8 cellular contexts compared by ENCODE assay signal in genomic region chr20:18507218-18508191, GRCh38. TPM values are rescaled to one million over a fixed set of nuclear protein-coding genes. Genes with fewer than 3 reads are reported as not detected.
DNase-seq lines count a peak whose midpoint lies in the region; ATAC-seq and TF ChIP-seq lines count a peak whose summit lies in the region.

TSS of gene SEC23B (plus strand) at chr20:18507940. CDS start at chr20:18510836, 2,896 bp downstream.

- no peak for TF ChIP-seq CTCF in natural killer cell (IDR thresholded peaks at IDR 0.05)

- peaks cover 38 to 44% of the 10 kb centered on the region in 2 donors for H3K4me1 Mint-ChIP-seq in natural killer cell

- intact Hi-C loops in natural killer cell (cut with micrococcal nuclease) = loop anchor here (1.0 to 10.0 kb wide), 8 partner anchors 40 to 1710 kb away; partner anchors contain the start of genes DTD1, DZANK1, KAT14 and MGME1

- no peaks in the 10 kb centered on the region; the same call in 1 of the 2 replicates for H3K36me3 ChIP-seq in H7 (replicated peaks; ENCODE audit: control insufficient read depth, insufficient read depth, low read length)

- H3K4me3 ChIP-seq in H7 (ENCODE audit: insufficient read depth, low read depth, low read length) = peak within 1 kb of the TSS; percentile 80

- peak within 1 kb of the TSS; percentile 100 for H3K4me3 Mint-ChIP-seq in natural killer cell

- ATAC-seq in natural killer cell = peak; percentile 84 to 94 (median 86)

- DNase-seq in ELF-1 (ENCODE audit: low read depth, low spot score) (peak; percentile 99), H7 (peak; percentile 96), M059J (ENCODE audit: low read depth) (peak; percentile 99), SHP77 (lab: John Stamatoyannopoulos, UW) (peak; percentile 99), fibroblast of peridontal ligament (ENCODE audit: extremely low read depth) (peak; percentile 97), natural killer cell (peak; percentile 99)
- DNase-seq in activated effector memory CD4-positive, alpha-beta T cell treated with Interleukin-2 at 50 U/mL for 16 hours = peak; percentile 97
- peak; percentile 97 for DNase-seq in stimulated activated naive CD4-positive, alpha-beta T cell treated with Interleukin-2 at 50 U/mL for 16 hours (lab: John Stamatoyannopoulos, UW)

- no peaks in the 10 kb centered on the region for H3K9me3 Mint-ChIP-seq in natural killer cell

- peak within 1 kb of the TSS; percentile 100 for H3K27ac Mint-ChIP-seq in natural killer cell

- no peaks in the 10 kb centered on the region; the same call in 1 of the 2 replicates for H3K27me3 ChIP-seq in H7 (ENCODE audit: control insufficient read depth, insufficient read depth, low read length)

- H3K36me3 Mint-ChIP-seq in natural killer cell = no peaks in the 10 kb centered on the region

- peaks cover 6 to 12% of the 10 kb centered on the region in 2 donors for H3K27me3 Mint-ChIP-seq in natural killer cell (ENCODE audit: low read depth in 2 of 2)

RNA-seq across cellular contexts. Expression of gene SEC23B, which starts in this region (rescaled TPM):
- 92.0 and 94.0 TPM in 2 replicates for total RNA-seq in H7 (2014; rRNA removed; shearing (Covaris generic))
- 108 and 129 TPM in 2 replicates for total RNA-seq in M059J (2014; rRNA removed; shearing (Covaris generic))
- total RNA-seq in natural killer cell = 10 to 100 TPM; 58.2 to 68.8 (median 63.9) TPM

Comparison
In these comparisons a context has a peak if more than half of its experiments do, and no peak if none do; other contexts are left out.
1. Peak in every context shown above with its lines: DNase-seq, ATAC-seq and H3K4me3 ChIP-seq.